In the genomic region with DNA sequence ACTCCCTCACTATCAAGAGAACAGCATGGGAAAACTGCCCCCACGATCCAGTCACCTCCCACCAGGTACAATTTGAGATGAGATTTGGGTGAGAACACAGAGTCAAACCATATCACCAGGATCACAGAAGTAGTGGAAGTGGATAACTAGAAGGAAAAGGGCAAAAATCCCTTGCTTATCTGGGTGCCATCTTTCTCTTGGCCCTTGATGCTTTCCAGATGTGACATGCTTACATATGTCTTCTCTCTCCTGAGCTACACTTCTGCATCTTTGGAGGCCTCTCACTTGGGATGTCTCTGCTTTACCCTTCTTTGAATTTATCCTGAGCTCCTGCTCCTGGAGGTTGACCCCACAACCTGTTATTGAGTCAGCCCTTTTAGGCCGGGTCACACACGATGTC, we compare ENCODE assay signal across 18 cellular contexts. TPM values are rescaled to one million over a fixed set of nuclear protein-coding genes. Genes with fewer than 3 reads are reported as not detected.
DNase-seq lines count a peak whose midpoint lies in the region; TF ChIP-seq lines count a peak whose summit lies in the region.
"Had no signal": no experiment of that assay in that cellular context is flagged by ENCODE, and none has a peak within 500 bp of the region (broad histone marks: within the 10 kb centered on the region; RNA-seq: fewer than 3 reads in every experiment).

No MANE protein-coding gene starts in this region.

- TF ChIP-seq CTCF in A673 (conservative IDR thresholded peaks at IDR 0.05; ENCODE audit: low read depth, low read length) (no peak), HFF-Myc (IDR thresholded peaks at IDR 0.05; ENCODE audit: low read depth, low read length, missing control alignments) (no peak), fibroblast of villous mesenchyme (IDR thresholded peaks at IDR 0.05; ENCODE audit: insufficient read depth, low read depth, low read length) (no peak), adrenal gland (IDR thresholded peaks at IDR 0.05) (no peak)

- H3K4me1 ChIP-seq in A673 (ENCODE audit: insufficient read depth, low read length, poor library complexity, severe bottlenecking) (peaks cover 22% of the 10 kb centered on the region), adrenal gland (replicated peaks in 1 of 2) (no peaks in the 10 kb centered on the region)
- H3K4me1 ChIP-seq: Caco-2 had no signal

- CTCF ChIA-PET in A673 (lab: Charles Lee), result no interaction called here

- 54 to 75% (median 69%) methylated on average over 3 of the region's 3 CpGs for WGBS in adrenal gland, 4 donors

- H3K4me3 ChIP-seq in A673 (ENCODE audit: low read depth, low read length, poor library complexity, severe bottlenecking), result no peak overlapping the region
- no peak overlapping the region for H3K4me3 ChIP-seq in HFF-Myc (replicated peaks; ENCODE audit: low read depth, low read length)
- H3K4me3 ChIP-seq in fibroblast of villous mesenchyme (ENCODE audit: low read depth, low read length), result no peak overlapping the region
- no peak overlapping the region for H3K4me3 ChIP-seq in adrenal gland

- no peaks in the 10 kb centered on the region for H3K9me3 ChIP-seq in A673 (ENCODE audit: low read depth, low read length, poor library complexity, severe bottlenecking)
- H3K9me3 ChIP-seq in adrenal gland (replicated peaks in 1 of 3), result no peaks in the 10 kb centered on the region
- H3K9me3 ChIP-seq: BE2C, Caco-2 had no signal

- POLR2A ChIA-PET in A673 (lab: Charles Lee; ENCODE audit: low non-redundant PET), result no interaction called here

- BruUV-seq in A673 (replicated peaks; lab: Mats Ljungman, UMichigan), result no TSS peak

- DNase-seq in A673 (ENCODE audit: low spot score), result no peak
- peak; percentile 11 for DNase-seq in HFF-Myc (ENCODE audit: extremely low read depth, low read depth)
- DNase-seq in SK-N-DZ (ENCODE audit: low spot score), result peak; percentile 82
- peak; percentile 18 for DNase-seq in fibroblast of villous mesenchyme (ENCODE audit: low read depth)
- DNase-seq in EL, result no peak
- DNase-seq in adrenal gland, result no peak
- no peak for DNase-seq in middle frontal gyrus (ENCODE audit: extremely low spot score, low spot score)
- no peak for DNase-seq in NCI-H1105 (lab: John Stamatoyannopoulos, UW)
- DNase-seq: ACHN; BE2C; Caco-2; CD4-positive, CD25-positive, alpha-beta regulatory T cell; GDM1; H9; KBM-7 had no signal

- no peak for TF ChIP-seq POLR2A in adrenal gland (IDR thresholded peaks at IDR 0.05)

- H3K27ac ChIP-seq in A673 (ENCODE audit: low read depth, low read length, poor library complexity, severe bottlenecking) (peak overlapping the region; percentile 57), adrenal gland (no peak overlapping the region)

- H3K36me3 ChIP-seq in A673 (ENCODE audit: insufficient read depth, low read length, poor library complexity, severe bottlenecking), result no peaks in the 10 kb centered on the region
- no peaks in the 10 kb centered on the region for H3K36me3 ChIP-seq in adrenal gland (replicated peaks in 1 of 2)
- H3K36me3 ChIP-seq: BE2C had no signal

- intact Hi-C loops in A673 (cut with micrococcal nuclease; ENCODE audit: unreplicated experiment) (no loop called here), adrenal gland (cut with DNase I) (no loop called here)

- H3K27me3 ChIP-seq in A673 (replicated peaks; ENCODE audit: insufficient read depth, low read depth, low read length, poor library complexity) (no peaks in the 10 kb centered on the region), adrenal gland (no peaks in the 10 kb centered on the region)
- H3K27me3 ChIP-seq: BE2C had no signal

RNA-seq across cellular contexts. Expression of gene APOBEC4, which starts 57.6 kb away (rescaled TPM):
- total RNA-seq in A673 (2021), result not detected in 2 replicates
- polyA plus RNA-seq in SK-N-DZ (2014; cell fraction: cytosol; rRNA removed), result not detected in 2 replicates
- not detected in 2 replicates for polyA plus RNA-seq in SK-N-DZ (2014; cell fraction: nucleus; rRNA removed)
- not detected in 2 replicates for total RNA-seq in fibroblast of villous mesenchyme
- total RNA-seq in adrenal gland, result not detected
- polyA plus RNA-seq in adrenal gland, result not detected
- total RNA-seq: A172; Caco-2; CD4-positive, CD25-positive, alpha-beta regulatory T cell; H1; H9 had no signal
- polyA plus RNA-seq: CD4-positive, CD25-positive, alpha-beta regulatory T cell; H1; IgD-negative memory B cell had no signal

Comparison
In these comparisons a context has a peak if more than half of its experiments do, and no peak if none do; other contexts are left out.
1. DNase-seq: peak in HFF-Myc (single experiment), SK-N-DZ (single experiment) and fibroblast of villous mesenchyme (single experiment); none in A673 (single experiment), EL (single experiment), adrenal gland (0 of 7), middle frontal gyrus (single experiment) and NCI-H1105 (single experiment).